Comparison of ENCODE assay signal across 17 cellular contexts in the genomic region with DNA sequence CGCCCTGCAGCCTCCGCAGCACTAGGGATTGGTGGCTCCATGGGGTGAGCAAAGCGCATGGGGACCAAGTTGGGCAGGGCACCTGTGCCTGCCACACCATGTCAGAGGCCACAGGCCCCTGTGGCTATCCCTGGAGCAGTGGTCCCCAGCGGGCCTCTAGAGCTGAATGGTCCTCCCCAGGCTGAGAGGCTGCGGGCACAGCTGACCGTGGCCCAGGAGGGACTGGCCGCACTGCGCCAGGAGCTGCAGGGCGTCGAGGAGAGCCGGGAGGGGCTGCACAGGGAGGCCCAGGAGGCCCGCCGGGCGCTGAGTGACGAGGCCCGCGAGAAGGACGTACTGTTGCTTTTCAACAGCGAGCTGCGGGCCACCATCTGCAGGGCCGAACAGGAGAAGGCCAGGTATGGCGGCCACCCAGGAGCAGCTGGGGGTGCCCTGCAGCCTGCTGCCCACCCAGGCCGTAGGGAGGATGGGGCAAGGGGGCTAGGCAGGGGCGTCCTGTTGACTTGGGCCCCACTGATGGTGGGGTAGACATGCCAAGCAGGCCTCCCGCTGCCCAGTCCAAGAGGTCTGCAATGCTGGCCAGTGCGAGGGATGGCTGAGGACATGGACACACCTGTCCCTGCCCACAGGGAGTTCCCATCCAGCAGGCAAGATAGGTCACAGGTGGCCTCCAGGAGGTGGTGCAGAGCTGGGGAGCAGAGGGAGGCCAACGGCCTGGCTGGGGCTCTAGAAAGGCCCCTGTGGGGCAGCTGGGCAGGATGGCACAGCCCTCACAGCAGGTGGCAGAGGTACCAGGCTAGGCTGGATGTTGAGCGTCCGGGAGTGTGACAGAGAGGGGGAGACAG. TPM values are rescaled to one million over a fixed set of nuclear protein-coding genes. Genes with fewer than 3 reads are reported as not detected.
DNase-seq lines count a peak whose midpoint lies in the region; ATAC-seq and TF ChIP-seq lines count a peak whose summit lies in the region.
"Had no signal": no experiment of that assay in that cellular context is flagged by ENCODE, and none has a peak within 500 bp of the region (broad histone marks: within the 10 kb centered on the region; RNA-seq: fewer than 3 reads in every experiment).

No MANE protein-coding gene starts in this region.

- peaks cover 0 to 5% of the 10 kb centered on the region in 2 donors for H3K4me1 Mint-ChIP-seq in natural killer cell
- H3K4me1 Mint-ChIP-seq in type B pancreatic cell (ENCODE audit: unreplicated experiment) = no peaks in the 10 kb centered on the region

- no peak overlapping the region for H3K27ac ChIP-seq in substantia nigra (ENCODE audit: low read depth, low read length, poor library complexity, severe bottlenecking)

- H3K36me3 Mint-ChIP-seq in natural killer cell (no peaks in the 10 kb centered on the region), type B pancreatic cell (no peaks in the 10 kb centered on the region)
- H3K36me3 Mint-ChIP-seq: WTC11 had no signal

- peak; percentile 58 for DNase-seq in activated effector memory CD4-positive, alpha-beta T cell treated with anti-CD3 and anti-CD28 coated beads, Interleukin-2, amount 50 U/mL, for 16 hours
- DNase-seq in activated effector memory CD4-positive, alpha-beta T cell treated with Interleukin-2 at 50 U/mL for 16 hours = no peak
- peak; percentile 1 for DNase-seq in effector CD4-positive, alpha-beta T cell
- DNase-seq in natural killer cell (peak; percentile 13), type B pancreatic cell (ENCODE audit: extremely low spot score, unreplicated experiment) (peak; percentile 66), GM03348 (ENCODE audit: low spot score) (no peak), substantia nigra (lab: John Stamatoyannopoulos, UW) (no peak), DMS79 (lab: John Stamatoyannopoulos, UW) (no peak)
- DNase-seq: activated naive CD4-positive, alpha-beta T cell treated with Interleukin-2 at 50 U/mL for 16 hours; COR-L47; cortex of kidney; NCI-H1417; retina; RPMI8226 had no signal

- TF ChIP-seq CTCF in natural killer cell (IDR thresholded peaks at IDR 0.05) (no peak), type B pancreatic cell (conservative IDR thresholded peaks at IDR 0.05) (no peak)

- intact Hi-C loops in natural killer cell (cut with micrococcal nuclease) = no loop called here

- no peaks in the 10 kb centered on the region for H3K9me3 Mint-ChIP-seq in natural killer cell
- no peaks in the 10 kb centered on the region for H3K9me3 Mint-ChIP-seq in type B pancreatic cell
- H3K9me3 Mint-ChIP-seq: nephron progenitor cell, WTC11 had no signal

- ATAC-seq in natural killer cell = no peak
- ATAC-seq: WTC11 had no signal

- peaks cover 0 to 3% of the 10 kb centered on the region in 2 donors for H3K27me3 Mint-ChIP-seq in natural killer cell (ENCODE audit: low read depth in 2 of 2)
- H3K27me3 Mint-ChIP-seq in type B pancreatic cell = no peaks in the 10 kb centered on the region

- H3K27ac Mint-ChIP-seq in natural killer cell (no peak overlapping the region), type B pancreatic cell (no peak overlapping the region)
- H3K27ac Mint-ChIP-seq: nephron progenitor cell, WTC11 had no signal

- no peak overlapping the region for H3K4me3 Mint-ChIP-seq in natural killer cell
- H3K4me3 Mint-ChIP-seq in type B pancreatic cell = no peak overlapping the region
- H3K4me3 Mint-ChIP-seq: nephron progenitor cell, WTC11 had no signal

RNA-seq across cellular contexts. Expression of a gene that starts 34.8 kb away (rescaled TPM):
- 1 to 10 TPM in 2 of 3 donors, under 1 TPM in 1; 0.97 to 4.9 (median 2.5) TPM for total RNA-seq in natural killer cell
- total RNA-seq in type B pancreatic cell (ENCODE audit: low replicate concordance) = 9.7 and 140 TPM in 2 replicates

RNA-seq across cellular contexts. Expression of a gene that starts 57.5 kb away (rescaled TPM):
- total RNA-seq in natural killer cell (under 1 TPM in 1 of 3 donors, not detected in 2; 0.14 TPM), type B pancreatic cell (ENCODE audit: low replicate concordance) (0.68 and 0.98 TPM in 2 replicates)
- total RNA-seq: frontal cortex, WTC11 had no signal

Comparison
In these comparisons a context has a peak if more than half of its experiments do, and no peak if none do; other contexts are left out.
1. DNase-seq: peak in activated effector memory CD4-positive, alpha-beta T cell treated with anti-CD3 and anti-CD28 coated beads, Interleukin-2, amount 50 U/mL, for 16 hours (single experiment), effector CD4-positive, alpha-beta T cell (single experiment), natural killer cell (single experiment) and type B pancreatic cell (single experiment); none in activated effector memory CD4-positive, alpha-beta T cell treated with Interleukin-2 at 50 U/mL for 16 hours (single experiment), GM03348 (single experiment), substantia nigra (0 of 49) and DMS79 (single experiment).